In genomic region chr10:124719213-124719851, GRCh38 we compare ENCODE assay signal across 8 cellular contexts. TPM values are rescaled to one million over a fixed set of nuclear protein-coding genes. Genes with fewer than 3 reads are reported as not detected.
A peak's percentile ranks its signal among the peaks of the same experiment; 100 is the strongest.
DNase-seq lines count a peak whose midpoint lies in the region; ATAC-seq, FAIRE-seq and TF ChIP-seq lines count a peak whose summit lies in the region.

No MANE protein-coding gene starts in this region.

- CTCF ChIA-PET in activated CD8-positive, alpha-beta T cell treated with anti-CD3 and anti-CD28 coated beads, Interleukin-2, amount 10 ng/mL, durations not matched to agents 7 days and 5 days (lab: Charles Lee) = interaction anchor here (0.7 to 11.0 kb wide), 25 partner anchors 13 to 236 kb away, joined by 3 to 180 read pairs (median 7); partner anchors contain the start of gene EEF1AKMT2

- H3F3A ChIP-seq in MM.1S (ENCODE audit: insufficient read depth, low read length) = peaks cover 21% of the 10 kb centered on the region

- H4K20me1 ChIP-seq in MM.1S (ENCODE audit: insufficient read depth, low read length) = no peaks in the 10 kb centered on the region

- H3K27me3 ChIP-seq in MM.1S (replicated peaks; ENCODE audit: insufficient read depth, low read length) = no peaks in the 10 kb centered on the region

- H3K9me3 ChIP-seq in MM.1S (replicated peaks; ENCODE audit: insufficient read depth, low read length) = no peaks in the 10 kb centered on the region

- H3K4me3 Mint-ChIP-seq in activated CD8-positive, alpha-beta T cell treated with anti-CD3 and anti-CD28 coated beads, Interleukin-2, amount 10 ng/mL, durations not matched to agents 7 days and 5 days = peak overlapping the region; percentile 71
- H3K4me3 Mint-ChIP-seq in natural killer cell treated with Interleukin-12 subunit alpha and Interleukin-12 subunit beta and Interleukin-15 and Interleukin-18, amount 100 ng/mL, for 72 hours = peak overlapping the region; percentile 79

- peaks cover 37% of the 10 kb centered on the region for H3K4me1 ChIP-seq in MM.1S (ENCODE audit: low read length)

- TF ChIP-seq CTCF in GM12875 (IDR thresholded peaks at IDR 0.05; ENCODE audit: borderline replicate concordance, insufficient read depth, low read depth, low read length) (peak; percentile 83), MM.1S (IDR thresholded peaks at IDR 0.05; ENCODE audit: low read length) (peak; percentile 55)

- H3K27me3 Mint-ChIP-seq in activated CD8-positive, alpha-beta T cell treated with anti-CD3 and anti-CD28 coated beads, Interleukin-2, amount 10 ng/mL, durations not matched to agents 7 days and 5 days (ENCODE audit: low read depth) = no peaks in the 10 kb centered on the region
- H3K27me3 Mint-ChIP-seq in natural killer cell treated with Interleukin-12 subunit alpha and Interleukin-12 subunit beta and Interleukin-15 and Interleukin-18, amount 100 ng/mL, for 72 hours = no peaks in the 10 kb centered on the region

- H3K4me3 ChIP-seq in GM12875 (ENCODE audit: low read depth, low read length) = no peak overlapping the region
- H3K4me3 ChIP-seq in MM.1S (ENCODE audit: low read length) = peak overlapping the region; percentile 21; the same call in 1 of the 2 replicates

- H3K79me2 ChIP-seq in MM.1S (ENCODE audit: low read length) = peaks cover 68% of the 10 kb centered on the region

- H3K36me3 Mint-ChIP-seq in activated CD8-positive, alpha-beta T cell treated with anti-CD3 and anti-CD28 coated beads, Interleukin-2, amount 10 ng/mL, durations not matched to agents 7 days and 5 days (ENCODE audit: low read depth) = peaks cover 19% of the 10 kb centered on the region
- no peaks in the 10 kb centered on the region for H3K36me3 Mint-ChIP-seq in natural killer cell treated with Interleukin-12 subunit alpha and Interleukin-12 subunit beta and Interleukin-15 and Interleukin-18, amount 100 ng/mL, for 72 hours

- POLR2A ChIA-PET in activated CD8-positive, alpha-beta T cell treated with anti-CD3 and anti-CD28 coated beads, Interleukin-2, amount 10 ng/mL, durations not matched to agents 7 days and 5 days (lab: Charles Lee) = interaction anchor here (0.5 to 3.3 kb wide), 17 partner anchors 10 to 258 kb away, joined by 3 to 29 read pairs (median 6); partner anchors contain the start of gene LHPP

- H3K36me3 ChIP-seq in MM.1S (replicated peaks; ENCODE audit: insufficient read depth, low read length) = no peaks in the 10 kb centered on the region

- H3K4me1 Mint-ChIP-seq in activated CD8-positive, alpha-beta T cell treated with anti-CD3 and anti-CD28 coated beads, Interleukin-2, amount 10 ng/mL, durations not matched to agents 7 days and 5 days (ENCODE audit: low read depth) = peaks cover 87% of the 10 kb centered on the region
- peaks cover 79 to 92% of the 10 kb centered on the region in 2 donors for H3K4me1 Mint-ChIP-seq in natural killer cell treated with Interleukin-12 subunit alpha and Interleukin-12 subunit beta and Interleukin-15 and Interleukin-18, amount 100 ng/mL, for 72 hours (ENCODE audit: low read depth in 2 of 2)

- H3K27ac Mint-ChIP-seq in activated CD8-positive, alpha-beta T cell treated with anti-CD3 and anti-CD28 coated beads, Interleukin-2, amount 10 ng/mL, durations not matched to agents 7 days and 5 days = peak overlapping the region; percentile 84
- peak overlapping the region; percentile 31 to 74 for H3K27ac Mint-ChIP-seq in natural killer cell treated with Interleukin-12 subunit alpha and Interleukin-12 subunit beta and Interleukin-15 and Interleukin-18, amount 100 ng/mL, for 72 hours

- peak; percentile 67 for ATAC-seq in activated CD8-positive, alpha-beta T cell treated with anti-CD3 and anti-CD28 coated beads, Interleukin-2, amount 10 ng/mL, durations not matched to agents 7 days and 5 days
- peak; percentile 63 for ATAC-seq in natural killer cell treated with Interleukin-12 subunit alpha and Interleukin-12 subunit beta and Interleukin-15 and Interleukin-18, amount 100 ng/mL, for 72 hours

- TF ChIP-seq POLR2A in H54 (IDR thresholded peaks at IDR 0.05; ENCODE audit: low read depth, low read length) = no peak

- H3K9ac ChIP-seq in MM.1S (ENCODE audit: low read length) = peak overlapping the region; percentile 25; the same call in 1 of the 2 replicates

- no peaks in the 10 kb centered on the region for H3K9me2 ChIP-seq in MM.1S (replicated peaks; ENCODE audit: insufficient read depth, low read length)

- H3K4me2 ChIP-seq in MM.1S (ENCODE audit: low read depth, low read length) = peak overlapping the region; percentile 39; the same call in 1 of the 2 replicates

- FAIRE-seq in H54 (lab: Jason Lieb, UNC) = peak; percentile 80

- no peak overlapping the region for H2AFZ ChIP-seq in MM.1S (ENCODE audit: low read length)

- peak; percentile 66 for DNase-seq in H54 (ENCODE audit: insufficient read length, low spot score)
- DNase-seq in MM.1S = peak; percentile 82
- peak; percentile 81 for DNase-seq in activated CD8-positive, alpha-beta T cell treated with anti-CD3 and anti-CD28 coated beads, Interleukin-2, amount 10 ng/mL, durations not matched to agents 7 days and 5 days
- peak; percentile 56 for DNase-seq in epithelial cell of prostate (ENCODE audit: low read depth, low spot score)
- DNase-seq in natural killer cell treated with Interleukin-12 subunit alpha and Interleukin-12 subunit beta and Interleukin-15 and Interleukin-18, amount 100 ng/mL, for 72 hours (ENCODE audit: low spot score) = peak; percentile 66
- no peak for DNase-seq in NCI-H524 treated with DMSO at 0.1 percent for 48 hours (lab: John Stamatoyannopoulos, UW)
- DNase-seq in NCI-H2196 treated with DMSO at 0.1 percent for 48 hours (lab: John Stamatoyannopoulos, UW; ENCODE audit: unreplicated experiment) = no peak

- H3K27ac ChIP-seq in MM.1S (ENCODE audit: low read length) (peak overlapping the region; percentile 70; the same call in 1 of the 2 replicates), epithelial cell of prostate (peak overlapping the region; percentile 91)

- H3K9me3 Mint-ChIP-seq in activated CD8-positive, alpha-beta T cell treated with anti-CD3 and anti-CD28 coated beads, Interleukin-2, amount 10 ng/mL, durations not matched to agents 7 days and 5 days (ENCODE audit: insufficient read depth) = no peaks in the 10 kb centered on the region
- H3K9me3 Mint-ChIP-seq in natural killer cell treated with Interleukin-12 subunit alpha and Interleukin-12 subunit beta and Interleukin-15 and Interleukin-18, amount 100 ng/mL, for 72 hours = no peaks in the 10 kb centered on the region

RNA-seq across cellular contexts. Expression of gene FAM53B, which starts 24.8 kb away (rescaled TPM):
- total RNA-seq in activated CD8-positive, alpha-beta T cell treated with anti-CD3 and anti-CD28 coated beads, Interleukin-2, amount 10 ng/mL, durations not matched to agents 7 days and 5 days = 10 to 100 TPM; 19.9 to 21.8 TPM
- total RNA-seq in natural killer cell treated with Interleukin-12 subunit alpha and Interleukin-12 subunit beta and Interleukin-15 and Interleukin-18, amount 100 ng/mL, for 72 hours = 10 to 100 TPM; 16.6 to 21.8 TPM

Comparison
In these comparisons a context has a peak if more than half of its experiments do, and no peak if none do; other contexts are left out.
1. DNase-seq: peak in H54 (single experiment), MM.1S (single experiment), activated CD8-positive, alpha-beta T cell treated with anti-CD3 and anti-CD28 coated beads, Interleukin-2, amount 10 ng/mL, durations not matched to agents 7 days and 5 days (single experiment), epithelial cell of prostate (single experiment) and natural killer cell treated with Interleukin-12 subunit alpha and Interleukin-12 subunit beta and Interleukin-15 and Interleukin-18, amount 100 ng/mL, for 72 hours (single experiment); none in NCI-H524 treated with DMSO at 0.1 percent for 48 hours (single experiment) and NCI-H2196 treated with DMSO at 0.1 percent for 48 hours (single experiment).